ENCODE assay signal across 8 cellular contexts in the genomic region with DNA sequence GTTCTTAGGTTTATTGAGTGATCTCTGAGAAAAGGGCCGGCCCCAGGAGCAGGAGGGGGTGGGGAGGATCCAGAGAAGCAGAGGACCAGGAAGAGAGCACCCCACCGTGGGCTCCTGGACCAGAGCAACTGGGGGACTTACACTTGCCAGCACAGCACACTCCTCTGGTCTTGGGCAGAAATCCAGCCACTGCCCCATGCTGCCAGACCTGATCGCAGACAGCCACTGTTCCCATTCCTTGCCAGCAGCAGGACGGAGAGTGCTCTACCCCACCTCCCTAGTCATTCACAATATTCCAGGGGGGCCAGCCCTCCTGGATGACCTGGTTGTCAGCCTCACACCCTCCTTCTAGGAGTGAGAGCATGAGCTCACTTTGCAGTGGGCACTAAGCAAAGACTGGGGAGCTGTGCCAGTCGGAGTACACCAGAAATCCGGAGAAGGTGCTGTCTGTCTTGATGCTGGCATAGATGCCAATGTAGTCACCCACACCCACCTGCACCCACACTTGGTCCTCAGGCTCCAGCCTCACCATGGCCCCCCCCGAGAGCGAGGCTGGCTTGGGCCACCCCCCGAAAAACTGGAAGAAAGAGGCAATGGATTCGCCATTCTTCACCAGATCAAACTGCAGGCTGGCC. TPM values are rescaled to one million over a fixed set of nuclear protein-coding genes. Genes with fewer than 3 reads are reported as not detected.
DNase-seq lines count a peak whose midpoint lies in the region; ATAC-seq lines count a peak whose summit lies in the region.
"Had no signal": no experiment of that assay in that cellular context is flagged by ENCODE, and none has a peak within 500 bp of the region (broad histone marks: within the 10 kb centered on the region; RNA-seq: fewer than 3 reads in every experiment).

No MANE protein-coding gene starts in this region.

- H3K27me3 Mint-ChIP-seq in immature natural killer cell (ENCODE audit: low read depth in 3 of 3): peaks cover 10 to 21% (median 15%) of the 10 kb centered on the region in 3 donors
- H3K27me3 Mint-ChIP-seq in stimulated activated naive B cell treated with anti-CD40 and anti-IgM and Interleukin-4, amounts not matched to agents 10 μg/mL and 1 μg/mL and 100 μg/mL, for 72 hours: peaks cover 43 to 50% of the 10 kb centered on the region in 2 donors

- no peak overlapping the region for H3K27ac Mint-ChIP-seq in immature natural killer cell
- no peak overlapping the region for H3K27ac Mint-ChIP-seq in stimulated activated naive B cell treated with anti-CD40 and anti-IgM and Interleukin-4, amounts not matched to agents 10 μg/mL and 1 μg/mL and 100 μg/mL, for 72 hours
- H3K27ac Mint-ChIP-seq: activated CD4-positive, alpha-beta T cell treated with anti-CD3 and anti-CD28 coated beads, Interleukin-2, amount 10 ng/mL, durations not matched to agents 7 days and 5 days had no signal

- H3K36me3 ChIP-seq in H7 (replicated peaks; ENCODE audit: control insufficient read depth, insufficient read depth, low read length): peaks cover 7% of the 10 kb centered on the region

- ATAC-seq in stimulated activated naive B cell treated with anti-CD40 and anti-IgM and Interleukin-4, amounts not matched to agents 10 μg/mL and 1 μg/mL and 100 μg/mL, for 72 hours (replicated peaks): no peak
- no peak for ATAC-seq in HG02763 (IDR thresholded peaks at IDR 0.05; ENCODE audit: unreplicated experiment)

- peak overlapping the region; percentile 12 to 67 (median 44) for H3K4me3 Mint-ChIP-seq in immature natural killer cell
- H3K4me3 Mint-ChIP-seq in stimulated activated naive B cell treated with anti-CD40 and anti-IgM and Interleukin-4, amounts not matched to agents 10 μg/mL and 1 μg/mL and 100 μg/mL, for 72 hours: peak overlapping the region; percentile 54 to 68
- H3K4me3 Mint-ChIP-seq: activated CD4-positive, alpha-beta T cell treated with anti-CD3 and anti-CD28 coated beads, Interleukin-2, amount 10 ng/mL, durations not matched to agents 7 days and 5 days had no signal

- peaks cover 25 to 32% of the 10 kb centered on the region in 2 donors for H3K4me1 Mint-ChIP-seq in immature natural killer cell
- H3K4me1 Mint-ChIP-seq in stimulated activated naive B cell treated with anti-CD40 and anti-IgM and Interleukin-4, amounts not matched to agents 10 μg/mL and 1 μg/mL and 100 μg/mL, for 72 hours: peaks cover 36 to 62% of the 10 kb centered on the region in 2 donors

- DNase-seq in H7 (peak; percentile 54), astrocyte of the hippocampus (ENCODE audit: low read depth, low spot score) (peak; percentile 54), immature natural killer cell (no peak), OCI-M2 (lab: John Stamatoyannopoulos, UW; ENCODE audit: unreplicated experiment) (no peak), NCI-H2029 treated with DMSO at 0.1 percent for 48 hours (lab: John Stamatoyannopoulos, UW) (no peak)
- DNase-seq in stimulated activated naive B cell treated with anti-CD40 and anti-IgM and Interleukin-4, amounts not matched to agents 10 μg/mL and 1 μg/mL and 100 μg/mL, for 72 hours: no peak

- H3K36me3 Mint-ChIP-seq in immature natural killer cell: peaks cover 0 to 5% (median 0%) of the 10 kb centered on the region in 3 donors
- H3K36me3 Mint-ChIP-seq in stimulated activated naive B cell treated with anti-CD40 and anti-IgM and Interleukin-4, amounts not matched to agents 10 μg/mL and 1 μg/mL and 100 μg/mL, for 72 hours: peaks cover 9 to 32% of the 10 kb centered on the region in 2 donors

- H3K4me3 ChIP-seq in H7 (ENCODE audit: insufficient read depth, low read depth, low read length): peak overlapping the region; percentile 59

- peaks cover 38% of the 10 kb centered on the region for H3K27me3 ChIP-seq in H7 (ENCODE audit: control insufficient read depth, insufficient read depth, low read length)

- H3K9me3 Mint-ChIP-seq in immature natural killer cell: no peaks in the 10 kb centered on the region
- H3K9me3 Mint-ChIP-seq in stimulated activated naive B cell treated with anti-CD40 and anti-IgM and Interleukin-4, amounts not matched to agents 10 μg/mL and 1 μg/mL and 100 μg/mL, for 72 hours: no peaks in the 10 kb centered on the region
- H3K9me3 Mint-ChIP-seq: activated CD4-positive, alpha-beta T cell treated with anti-CD3 and anti-CD28 coated beads, Interleukin-2, amount 10 ng/mL, durations not matched to agents 7 days and 5 days had no signal

RNA-seq across cellular contexts. Expression of gene C1QTNF5, which starts 1.6 kb away (rescaled TPM):
- 2.1 TPM in 2 replicates for total RNA-seq in H7 (2014; rRNA removed; shearing (Covaris generic))
- polyA plus RNA-seq in immature natural killer cell: not detected
- total RNA-seq: activated CD4-positive, alpha-beta T cell treated with anti-CD3 and anti-CD28 coated beads, Interleukin-2, amount 10 ng/mL, durations not matched to agents 7 days and 5 days had no signal

RNA-seq across cellular contexts. Expression of gene RNF26, which starts 4.7 kb away (rescaled TPM):
- total RNA-seq in H7 (2014; rRNA removed; shearing (Covaris generic)): 26.4 and 28.9 TPM in 2 replicates
- polyA plus RNA-seq in immature natural killer cell: 10 to 100 TPM; 21.9 to 42.2 (median 33.5) TPM

RNA-seq across cellular contexts. Expression of gene MFRP, which starts 7.4 kb away (rescaled TPM):
- total RNA-seq in H7 (2014; rRNA removed; shearing (Covaris generic)): not detected in 2 replicates
- not detected for polyA plus RNA-seq in immature natural killer cell
- total RNA-seq: activated CD4-positive, alpha-beta T cell treated with anti-CD3 and anti-CD28 coated beads, Interleukin-2, amount 10 ng/mL, durations not matched to agents 7 days and 5 days had no signal

RNA-seq across cellular contexts. Expression of gene MCAM, which starts 22.1 kb away (rescaled TPM):
- 45.5 and 59.3 TPM in 2 replicates for total RNA-seq in H7 (2014; rRNA removed; shearing (Covaris generic))
- polyA plus RNA-seq in immature natural killer cell: not detected

RNA-seq across cellular contexts. Expression of gene USP2, which starts 42.4 kb away (rescaled TPM):
- total RNA-seq in H7 (2014; rRNA removed; shearing (Covaris generic)): 2.7 and 2.8 TPM in 2 replicates
- not detected for polyA plus RNA-seq in immature natural killer cell

Comparison
In these comparisons a context has a peak if more than half of its experiments do, and no peak if none do; other contexts are left out.
1. DNase-seq: peak in H7 (single experiment) and astrocyte of the hippocampus (single experiment); none in immature natural killer cell (0 of 3), stimulated activated naive B cell treated with anti-CD40 and anti-IgM and Interleukin-4, amounts not matched to agents 10 μg/mL and 1 μg/mL and 100 μg/mL, for 72 hours (single experiment), OCI-M2 (single experiment) and NCI-H2029 treated with DMSO at 0.1 percent for 48 hours (single experiment).